Comparison of ENCODE assay signal across 8 cellular contexts in the genomic region with DNA sequence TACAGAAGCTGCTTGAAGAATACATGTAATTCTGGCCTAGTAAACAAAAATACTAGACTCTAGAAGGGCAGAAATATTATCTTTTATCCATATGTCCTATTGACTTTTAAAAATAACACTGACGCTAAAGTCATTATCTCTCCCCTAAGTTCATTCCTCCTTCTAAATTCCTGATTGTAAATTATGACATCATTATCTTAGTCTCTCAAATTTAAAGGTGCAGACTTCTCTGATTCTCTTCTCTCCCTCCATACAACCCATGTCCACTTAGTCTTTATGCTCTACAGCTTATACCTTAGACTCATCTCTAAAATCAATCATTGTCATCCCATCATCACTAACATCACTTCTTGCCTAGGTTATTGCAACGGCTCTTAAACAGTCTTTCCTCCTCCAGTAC.
"Had no signal": no experiment of that assay in that cellular context is flagged by ENCODE, and none has a peak within 500 bp of the region (broad histone marks: within the 10 kb centered on the region; RNA-seq: fewer than 3 reads in every experiment).

No MANE protein-coding gene starts in this region.

- H3K4me3 Mint-ChIP-seq: IgD-negative memory B cell had no signal

- FAIRE-seq: HTR-8/SVneo, K562 had no signal

- H3K4me2 ChIP-seq: KMS-11 had no signal

- H3K27me3 Mint-ChIP-seq: IgD-negative memory B cell had no signal

- H3K4me1 Mint-ChIP-seq: IgD-negative memory B cell had no signal

- H3K27ac Mint-ChIP-seq: IgD-negative memory B cell had no signal

- H3K4me3 ChIP-seq: K562 had no signal

- DNase-seq: IMR-90, KBM-7, KG1 had no signal

- H3K36me3 Mint-ChIP-seq: IgD-negative memory B cell had no signal

- ATAC-seq: K562 had no signal

- H3K9ac ChIP-seq: KMS-11 had no signal

- H3K27ac ChIP-seq: HL-60, KMS-11 had no signal
